Comparison of ENCODE assay signal across 12 cellular contexts in genomic region chr12:124380793-124381453, GRCh38.
DNase-seq lines count a peak whose midpoint lies in the region; ATAC-seq and TF ChIP-seq lines count a peak whose summit lies in the region.
"Had no signal": no experiment of that assay in that cellular context is flagged by ENCODE, and none has a peak within 500 bp of the region (broad histone marks: within the 10 kb centered on the region; RNA-seq: fewer than 3 reads in every experiment).

No MANE protein-coding gene starts in this region.

- H3K4me3 ChIP-seq in Panc1 (ENCODE audit: low read depth in 2 of 2, low read length in 2 of 2): no peak overlapping the region

- H3K36me3 Mint-ChIP-seq in progenitor cell of endocrine pancreas (ENCODE audit: insufficient read depth) (peaks cover 10% of the 10 kb centered on the region), immature natural killer cell (peaks cover 0 to 14% (median 3%) of the 10 kb centered on the region in 3 donors)

- ATAC-seq in Panc1 (no peak; the same call in 1 of the 2 replicates), HG02840 (IDR thresholded peaks at IDR 0.05; ENCODE audit: low FRiP score, unreplicated experiment) (no peak)

- DNase-seq in Panc1 (ENCODE audit: low read depth, low spot score) (no peak), epithelial cell of prostate (ENCODE audit: low read depth, low spot score) (no peak), progenitor cell of endocrine pancreas (ENCODE audit: low spot score, unreplicated experiment) (no peak), immature natural killer cell (no peak), NCI-H446 (lab: John Stamatoyannopoulos, UW) (no peak), NCI-H2227 treated with DMSO at 0.1 percent for 48 hours (lab: John Stamatoyannopoulos, UW) (no peak)
- DNase-seq: activated CD8-positive, alpha-beta memory T cell treated with anti-CD3 and anti-CD28 coated beads, Interleukin-2, amount 50 U/mL, for 48 hours; DMS53; erythroblast; naive thymus-derived CD4-positive, alpha-beta T cell had no signal

- H3K9me3 ChIP-seq in Panc1 (ENCODE audit: control insufficient read depth, insufficient read depth, low read depth, low read length): no peaks in the 10 kb centered on the region

- POLR2A ChIA-PET in Panc1 (lab: Charles Lee): interaction anchor here (0.6 kb wide), 1 partner anchor 367 kb away, joined by 3 read pairs; no protein-coding TSS in a partner anchor

- H3K27ac ChIP-seq in C4-2B: peak overlapping the region; percentile 52
- peak overlapping the region; percentile 84 for H3K27ac ChIP-seq in Panc1 (ENCODE audit: low read length)
- peak overlapping the region; percentile 84 for H3K27ac ChIP-seq in epithelial cell of prostate

- no peak overlapping the region for H3K4me3 Mint-ChIP-seq in progenitor cell of endocrine pancreas (ENCODE audit: low read depth)
- no peak overlapping the region for H3K4me3 Mint-ChIP-seq in immature natural killer cell
- H3K4me3 Mint-ChIP-seq: naive thymus-derived CD4-positive, alpha-beta T cell had no signal

- intact Hi-C loops in Panc1 (cut with micrococcal nuclease; ENCODE audit: unreplicated experiment): loop anchor here (10.0 kb wide), 1 partner anchor 304 kb away; no protein-coding TSS in a partner anchor

- H3K27me3 Mint-ChIP-seq in progenitor cell of endocrine pancreas (no peaks in the 10 kb centered on the region), immature natural killer cell (ENCODE audit: low read depth in 3 of 3) (peaks cover 0 to 4% (median 2%) of the 10 kb centered on the region in 3 donors)
- H3K27me3 Mint-ChIP-seq: naive thymus-derived CD4-positive, alpha-beta T cell had no signal

- H3K27ac Mint-ChIP-seq in progenitor cell of endocrine pancreas (peak overlapping the region; percentile 87), immature natural killer cell (peak overlapping the region in 3 of 6 donors; percentile 11 to 65 (median 32))

- peaks cover 71% of the 10 kb centered on the region for H3K4me1 ChIP-seq in Panc1 (ENCODE audit: control insufficient read depth, insufficient read depth, low read length)

- peaks cover 5% of the 10 kb centered on the region for H3K36me3 ChIP-seq in Panc1 (ENCODE audit: control insufficient read depth, insufficient read depth, low read length)

- no peak for TF ChIP-seq CTCF in C4-2B (conservative IDR thresholded peaks at IDR 0.05)
- no peak for TF ChIP-seq CTCF in Panc1 (IDR thresholded peaks at IDR 0.05)
- no peak for TF ChIP-seq CTCF in progenitor cell of endocrine pancreas (IDR thresholded peaks at IDR 0.05; ENCODE audit: unreplicated experiment)

- CTCF ChIA-PET in Panc1 (lab: Charles Lee): interaction anchor here (0.9 kb wide), 1 partner anchor 8 kb away, joined by 3 read pairs; no protein-coding TSS in a partner anchor

- in situ Hi-C loops in Panc1 (cut with HindIII; ENCODE audit: low pct_unique_long_range_greater_than_20kb, low sequenced_read_pairs): no loop called here

- no TSS peak for BruUV-seq in Panc1 (replicated peaks; lab: Mats Ljungman, UMichigan)

- no peaks in the 10 kb centered on the region for H3K27me3 ChIP-seq in Panc1 (ENCODE audit: control insufficient read depth, insufficient read depth, low read length)

- H3K9me3 Mint-ChIP-seq in progenitor cell of endocrine pancreas (ENCODE audit: low read depth) (no peaks in the 10 kb centered on the region), immature natural killer cell (no peaks in the 10 kb centered on the region)

- H3K4me1 Mint-ChIP-seq in progenitor cell of endocrine pancreas (ENCODE audit: low read depth) (no peaks in the 10 kb centered on the region), immature natural killer cell (peaks cover 0 to 9% of the 10 kb centered on the region in 2 donors)
